In the genomic region with DNA sequence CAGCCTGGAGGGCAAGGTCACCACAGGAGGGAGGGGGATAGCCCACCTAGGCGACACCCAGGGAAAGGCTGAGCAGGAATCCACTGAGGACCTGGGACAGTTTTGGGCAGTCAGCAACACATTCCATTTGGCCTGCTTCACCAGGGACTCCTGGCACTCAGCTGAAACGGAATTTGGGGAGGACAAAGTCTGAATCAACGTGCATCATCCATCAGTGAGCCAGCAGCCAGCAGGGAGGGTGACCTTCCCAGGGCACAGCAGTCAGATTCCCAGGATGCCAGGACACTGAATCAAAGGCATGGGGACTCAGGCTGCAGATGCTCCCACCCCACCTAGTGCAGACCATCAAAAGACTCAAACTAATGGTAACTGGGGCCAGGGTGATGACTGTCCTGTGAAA, we compare ENCODE assay signal across 9 cellular contexts. TPM values are rescaled to one million over a fixed set of nuclear protein-coding genes. Genes with fewer than 3 reads are reported as not detected.
DNase-seq lines count a peak whose midpoint lies in the region; ATAC-seq and TF ChIP-seq lines count a peak whose summit lies in the region.
"Had no signal": no experiment of that assay in that cellular context is flagged by ENCODE, and none has a peak within 500 bp of the region (broad histone marks: within the 10 kb centered on the region; RNA-seq: fewer than 3 reads in every experiment).

No MANE protein-coding gene starts in this region.

- no peak for TF ChIP-seq POLR2A in right lobe of liver (IDR thresholded peaks at IDR 0.05)

- ATAC-seq in right lobe of liver (peak; percentile 33 to 71 (median 41)), HG03354 (IDR thresholded peaks at IDR 0.05; ENCODE audit: poor library complexity, severe bottlenecking, unreplicated experiment) (no peak)

- DNase-seq in AG09309 (ENCODE audit: low read depth) (peak; percentile 49), HT1080 (ENCODE audit: low read depth) (peak; percentile 89), brain microvascular endothelial cell (peak; percentile 80), right lobe of liver (peak in 1 of 3 donors; percentile 56), PC-9 (no peak), NCI-H1436 (lab: John Stamatoyannopoulos, UW) (no peak), activated gamma-delta T cell (lab: John Stamatoyannopoulos, UW) (no peak)
- DNase-seq: DMS153 had no signal

- no TSS peak for BruUV-seq in PC-9 (replicated peaks; lab: Mats Ljungman, UMichigan)

- H3K9me3 ChIP-seq in right lobe of liver (no peaks in the 10 kb centered on the region), PC-9 (ENCODE audit: insufficient read depth, low read depth) (no peaks in the 10 kb centered on the region)

- H4K20me1 ChIP-seq in PC-9 (ENCODE audit: insufficient read depth): no peaks in the 10 kb centered on the region; the same call in 1 of the 2 replicates

- no peaks in the 10 kb centered on the region for H3K27me3 ChIP-seq in brain microvascular endothelial cell (replicated peaks)
- no peaks in the 10 kb centered on the region for H3K27me3 ChIP-seq in right lobe of liver
- no peaks in the 10 kb centered on the region for H3K27me3 ChIP-seq in PC-9 (ENCODE audit: insufficient read depth, low read depth)

- CTCF ChIA-PET in PC-9 (lab: Charles Lee): no interaction called here

- no peak for TF ChIP-seq CTCF in AG09309 (IDR thresholded peaks at IDR 0.05; ENCODE audit: control insufficient read depth, insufficient read depth, low read depth, low read length, missing control alignments)
- no peak for TF ChIP-seq CTCF in brain microvascular endothelial cell (IDR thresholded peaks at IDR 0.05; ENCODE audit: low read depth, low read length, missing control alignments)
- no peak for TF ChIP-seq CTCF in right lobe of liver (IDR thresholded peaks at IDR 0.05)
- TF ChIP-seq CTCF in PC-9 (conservative IDR thresholded peaks at IDR 0.05): no peak

- no peaks in the 10 kb centered on the region for H3K9me2 ChIP-seq in PC-9 (ENCODE audit: insufficient read depth)

- WGBS in right lobe of liver (ENCODE audit: insufficient coverage, low coverage, low lambda C conversion rate, missing lambda C conversion rate): 57% methylated on average over 2 of the region's 3 CpGs

- no peaks in the 10 kb centered on the region for H3F3A ChIP-seq in PC-9 (ENCODE audit: insufficient read depth, low read depth)

- H3K79me2 ChIP-seq in PC-9 (ENCODE audit: low read depth): peaks cover 22% of the 10 kb centered on the region

- H3K4me1 ChIP-seq in right lobe of liver (peaks cover 0 to 29% (median 7%) of the 10 kb centered on the region in 4 donors), PC-9 (replicated peaks; ENCODE audit: insufficient read depth) (peaks cover 5% of the 10 kb centered on the region)

- H3K4me2 ChIP-seq in PC-9: no peak overlapping the region

- H2AFZ ChIP-seq in PC-9: no peak overlapping the region

- in situ Hi-C loops in brain microvascular endothelial cell (cut with HindIII; ENCODE audit: low pct_ligation_motif_present, low sequenced_read_pairs): no loop called here

- POLR2A ChIA-PET in PC-9 (lab: Charles Lee; ENCODE audit: unreplicated experiment): no interaction called here

- H3K27ac ChIP-seq in brain microvascular endothelial cell (peak overlapping the region; percentile 63), right lobe of liver (no peak overlapping the region), PC-9 (no peak overlapping the region)

- intact Hi-C loops in right lobe of liver (cut with DNase I) (no loop called here), PC-9 (cut with micrococcal nuclease; ENCODE audit: unreplicated experiment) (no loop called here)

- H3K4me3 ChIP-seq in AG09309 (ENCODE audit: control insufficient read depth, low read depth, low read length): no peak overlapping the region
- no peak overlapping the region for H3K4me3 ChIP-seq in brain microvascular endothelial cell (ENCODE audit: low read depth, low read length)
- H3K4me3 ChIP-seq in right lobe of liver: no peak overlapping the region
- no peak overlapping the region for H3K4me3 ChIP-seq in PC-9

- peaks cover 34% of the 10 kb centered on the region for H3K36me3 ChIP-seq in brain microvascular endothelial cell (replicated peaks)
- peaks cover 0 to 10% (median 5%) of the 10 kb centered on the region in 4 donors for H3K36me3 ChIP-seq in right lobe of liver
- H3K36me3 ChIP-seq in PC-9 (ENCODE audit: low read depth): no peaks in the 10 kb centered on the region

RNA-seq across cellular contexts. Expression of a gene that starts 4.6 kb away (rescaled TPM):
- total RNA-seq in HT1080 (2014; rRNA removed; shearing (Covaris generic)): 29.2 and 36.2 TPM in 2 replicates
- 25.2 and 27.8 TPM in 2 replicates for polyA plus RNA-seq in HT1080 (2015; cell fraction: cytosol; rRNA removed)
- 38.6 and 42.0 TPM in 2 replicates for polyA plus RNA-seq in HT1080 (2015; cell fraction: nucleus; rRNA removed)
- total RNA-seq in right lobe of liver (10 to 100 TPM in 5 of 6 experiments, 1 to 10 TPM in 1; 9.8 to 13.1 (median 12.4) TPM), PC-9 (2021) (24.6 and 25.6 TPM in 2 replicates)

RNA-seq across cellular contexts. Expression of a gene that starts 16.9 kb away (rescaled TPM):
- total RNA-seq in HT1080 (2014; rRNA removed; shearing (Covaris generic)): 27.3 and 28.0 TPM in 2 replicates
- 20.2 and 22.2 TPM in 2 replicates for polyA plus RNA-seq in HT1080 (2015; cell fraction: cytosol; rRNA removed)
- polyA plus RNA-seq in HT1080 (2015; cell fraction: nucleus; rRNA removed): 14.1 and 17.0 TPM in 2 replicates
- total RNA-seq in right lobe of liver: 10 to 100 TPM; 16.9 to 24.3 (median 19.4) TPM
- total RNA-seq in PC-9 (2021): 24.7 and 27.6 TPM in 2 replicates

RNA-seq across cellular contexts. Expression of a gene that starts 37.8 kb away (rescaled TPM):
- total RNA-seq in HT1080 (2014; rRNA removed; shearing (Covaris generic)): 23.5 and 25.8 TPM in 2 replicates
- 18.0 and 19.8 TPM in 2 replicates for polyA plus RNA-seq in HT1080 (2015; cell fraction: cytosol; rRNA removed)
- 272 and 313 TPM in 2 replicates for polyA plus RNA-seq in HT1080 (2015; cell fraction: nucleus; rRNA removed)
- total RNA-seq in right lobe of liver (10 to 100 TPM; 12.2 to 18.3 (median 16.7) TPM), PC-9 (2021) (46.6 and 51.7 TPM in 2 replicates)

Comparison
In these comparisons a context has a peak if more than half of its experiments do, and no peak if none do; other contexts are left out.
1. DNase-seq: peak in AG09309 (single experiment), HT1080 (single experiment) and brain microvascular endothelial cell (single experiment); none in PC-9 (0 of 2), NCI-H1436 (single experiment) and activated gamma-delta T cell (single experiment).